ENCODE assay signal across 1 cellular context in the genomic region with DNA sequence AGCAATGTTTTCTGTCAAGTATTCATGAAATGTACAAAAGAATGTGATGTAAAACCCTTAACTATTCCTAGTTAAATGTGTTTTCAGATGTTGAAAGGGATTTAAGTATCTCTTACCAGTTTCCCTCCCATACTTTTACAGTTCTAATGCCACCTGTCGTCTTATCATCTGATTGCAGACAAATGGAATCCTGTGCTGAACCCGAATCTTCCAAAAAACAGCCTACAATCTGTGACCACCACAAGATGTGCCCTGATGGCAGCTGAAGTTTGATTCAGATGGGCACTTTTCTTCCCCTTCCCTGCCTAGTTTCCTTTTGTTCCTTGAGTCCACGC.
TF ChIP-seq lines count a peak whose summit lies in the region.

No MANE protein-coding gene starts in this region.

TF ChIP-seq in H1, 55 proteins besides CTCF, POLR2A, EP300 and RAD21:
- no peak for TF ChIP-seq TBP (IDR thresholded peaks at IDR 0.05; ENCODE audit: low read depth, low read length)
- TF ChIP-seq SP1 (IDR thresholded peaks at IDR 0.05; ENCODE audit: low read depth, low read length): peak; percentile 3; the same call in 1 of the 2 replicates
TF ChIP-seq in H1: peak in this region for 1.
